2 cellular contexts compared by ENCODE assay signal in genomic region chr2:186853871-186854435, GRCh38.
TF ChIP-seq lines count a peak whose summit lies in the region.

No MANE protein-coding gene starts in this region.

TF ChIP-seq in SK-N-SH, 30 proteins besides CTCF, POLR2A, EP300 and RAD21 (continued from another document):
- TF ChIP-seq USF2 (IDR thresholded peaks at IDR 0.05; ENCODE audit: borderline replicate concordance, low read depth, low read length) = no peak
- TF ChIP-seq USF1 (IDR thresholded peaks at IDR 0.05; ENCODE audit: borderline replicate concordance, low read depth) = no peak
- no peak for TF ChIP-seq TCF12 (IDR thresholded peaks at IDR 0.05)
- no peak for TF ChIP-seq MXI1 (IDR thresholded peaks at IDR 0.05; ENCODE audit: low read depth, low read length)
- TF ChIP-seq FOSL2 (IDR thresholded peaks at IDR 0.05; ENCODE audit: borderline replicate concordance, low read depth) = no peak
- TF ChIP-seq PBX3 (IDR thresholded peaks at IDR 0.05) = no peak
- no peak for TF ChIP-seq RFX5 (IDR thresholded peaks at IDR 0.05; ENCODE audit: low read length)
- no peak for TF ChIP-seq SIN3A (IDR thresholded peaks at IDR 0.05; ENCODE audit: borderline replicate concordance, low read depth, low read length)

TF ChIP-seq in SK-N-SH treated with all-trans-retinoic acid at 6 μM for 48 hours, 23 proteins besides CTCF, POLR2A, EP300 and RAD21 (continued from another document):
- TF ChIP-seq CSRNP3 (CRISPR knock-in tag; IDR thresholded peaks at IDR 0.05) = no peak
- TF ChIP-seq ISL1 (CRISPR knock-in tag; IDR thresholded peaks at IDR 0.05) = no peak
- TF ChIP-seq TCF4 (CRISPR knock-in tag; IDR thresholded peaks at IDR 0.05; ENCODE audit: borderline replicate concordance) = no peak
